9 cellular contexts compared by ENCODE assay signal in the genomic region with DNA sequence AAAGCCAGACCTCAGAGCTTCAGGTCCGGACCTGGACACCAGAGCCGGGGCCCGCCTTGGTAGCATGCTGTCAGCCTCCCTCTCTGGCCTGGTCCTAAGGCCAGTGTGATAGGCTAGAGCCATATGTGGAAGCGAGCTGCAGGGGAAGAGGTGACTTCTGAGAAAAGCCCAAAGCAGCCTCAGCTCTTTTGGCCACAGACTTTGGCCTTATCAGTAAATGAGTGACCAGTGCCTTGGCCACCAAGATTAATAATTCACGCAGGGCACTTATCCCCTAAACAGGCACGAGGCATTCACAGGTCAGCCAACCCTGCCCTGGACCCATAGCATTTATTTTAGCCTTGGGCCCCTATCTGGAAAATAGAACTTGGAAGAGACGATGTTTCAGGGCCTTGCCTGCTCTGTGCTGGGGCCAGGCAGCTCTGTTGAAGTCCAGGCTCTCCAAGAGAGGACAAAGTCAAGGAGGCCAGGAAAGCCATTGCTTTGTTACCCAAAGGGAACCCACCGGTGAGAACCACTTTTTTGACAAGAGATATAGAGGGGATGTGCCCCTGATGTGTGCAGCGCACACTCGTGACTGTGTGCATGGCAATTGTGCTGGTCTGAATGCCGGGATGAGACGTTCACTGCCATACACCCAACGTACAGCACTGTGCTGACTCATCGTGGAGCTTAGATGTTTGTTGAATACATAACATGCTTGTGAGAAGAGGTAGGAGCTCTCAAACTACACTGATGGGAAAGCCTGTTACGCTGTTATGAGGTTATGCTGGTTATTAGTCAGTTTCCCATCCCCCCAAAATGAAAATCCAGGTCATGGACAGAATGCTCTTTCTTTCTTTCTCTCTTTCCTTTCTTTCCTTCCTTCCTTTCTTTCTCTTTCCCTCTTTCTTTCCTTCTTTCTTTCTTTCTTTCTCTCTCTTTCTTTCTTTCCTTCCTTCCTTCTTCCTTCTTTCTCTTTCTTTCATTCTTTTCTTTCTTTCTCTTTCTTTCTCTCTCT. TPM values are rescaled to one million over a fixed set of nuclear protein-coding genes. Genes with fewer than 3 reads are reported as not detected.
DNase-seq lines count a peak whose midpoint lies in the region; ATAC-seq and TF ChIP-seq lines count a peak whose summit lies in the region.
"Had no signal": no experiment of that assay in that cellular context is flagged by ENCODE, and none has a peak within 500 bp of the region (broad histone marks: within the 10 kb centered on the region; RNA-seq: fewer than 3 reads in every experiment).

No MANE protein-coding gene starts in this region.

- no peak overlapping the region for H2BK5ac ChIP-seq in mesendoderm (ENCODE audit: low read length)

- no CpG with 5 or more reads among the region's 15 CpGs for WGBS in mesendoderm (ENCODE audit: extremely low coverage, insufficient coverage, low lambda C conversion rate)

- H3K36me3 ChIP-seq in Caco-2 (ENCODE audit: control insufficient read depth, insufficient read depth, low read length) (no peaks in the 10 kb centered on the region), SK-N-MC (ENCODE audit: insufficient read depth, low read length) (no peaks in the 10 kb centered on the region), mesendoderm (ENCODE audit: control insufficient read depth, insufficient read depth, low read length) (no peaks in the 10 kb centered on the region)

- CTCF ChIA-PET in Caco-2 (lab: Charles Lee): interaction anchor here (0.6 to 3.1 kb wide), 17 partner anchors 9 to 293 kb away, joined by 3 to 57 read pairs (median 8); a partner anchor contains a TSS

- H3K79me2 ChIP-seq in mesendoderm (ENCODE audit: control insufficient read depth, insufficient read depth, low read length): no peaks in the 10 kb centered on the region

- ATAC-seq in GM21825 (IDR thresholded peaks at IDR 0.05; ENCODE audit: unreplicated experiment): peak; percentile 48

- no peaks in the 10 kb centered on the region for H3K9me3 ChIP-seq in Caco-2
- H3K9me3 ChIP-seq in SK-N-MC (ENCODE audit: low read depth, low read length): no peaks in the 10 kb centered on the region

- H3K18ac ChIP-seq in mesendoderm (ENCODE audit: low read length): no peak overlapping the region

- H3K36me3 Mint-ChIP-seq in Caco-2 (ENCODE audit: insufficient read depth, unreplicated experiment): no peaks in the 10 kb centered on the region

- H3K79me1 ChIP-seq in mesendoderm (ENCODE audit: low read length): no peaks in the 10 kb centered on the region

- no peak overlapping the region for H4K5ac ChIP-seq in mesendoderm (ENCODE audit: low read length)

- H4K8ac ChIP-seq in mesendoderm (ENCODE audit: low read depth, low read length): no peak overlapping the region

- no peak overlapping the region for H3K56ac ChIP-seq in mesendoderm (ENCODE audit: low read length)

- H3K4ac ChIP-seq in mesendoderm (ENCODE audit: low read depth, low read length): no peak overlapping the region

- no peak overlapping the region for H3K9ac ChIP-seq in SK-N-MC (ENCODE audit: insufficient read length)
- H3K9ac ChIP-seq in mesendoderm (ENCODE audit: low read length): no peak overlapping the region

- DNase-seq in Caco-2: peak; percentile 74 to 89
- no peak for DNase-seq in SK-N-MC (ENCODE audit: low read depth, low spot score)
- peak; percentile 45 to 69 for DNase-seq in foreskin fibroblast
- DNase-seq in globus pallidus (ENCODE audit: low spot score): no peak
- DNase-seq in mesendoderm: no peak
- no peak for DNase-seq in activated CD4-positive, CD25-positive, alpha-beta regulatory T cell treated with anti-CD3 and anti-CD28 coated beads, Interleukin-2, amount 50 U/mL, for 72 hours
- no peak for DNase-seq in NCI-H446 treated with DMSO at 0.1 percent for 48 hours (lab: John Stamatoyannopoulos, UW)

- intact Hi-C loops in Caco-2 (cut with micrococcal nuclease; ENCODE audit: unreplicated experiment): loop anchor here (1.0 kb wide), 2 partner anchors 9 to 11 kb away; no protein-coding TSS in a partner anchor

- H2BK120ac ChIP-seq in mesendoderm (ENCODE audit: low read depth, low read length): no peak overlapping the region

- H3K4me3 ChIP-seq in Caco-2 (ENCODE audit: low read depth, low read length) (peak overlapping the region; percentile 10; the same call in 1 of the 2 replicates), SK-N-MC (no peak overlapping the region), foreskin fibroblast (ENCODE audit: low read depth in 1 of 2, low read length in 2 of 2) (no peak overlapping the region), mesendoderm (ENCODE audit: low read length) (no peak overlapping the region)

- no peak overlapping the region for H2AK5ac ChIP-seq in mesendoderm (ENCODE audit: low read length)

- peak overlapping the region; percentile 34 for H3K4me3 Mint-ChIP-seq in Caco-2 (ENCODE audit: unreplicated experiment)

- POLR2A ChIA-PET in Caco-2 (lab: Charles Lee): interaction anchor here (0.5 to 2.1 kb wide), 11 partner anchors 9 to 293 kb away, joined by 3 to 23 read pairs (median 4); a partner anchor contains a TSS

- TF ChIP-seq CTCF in Caco-2 (IDR thresholded peaks at IDR 0.05; ENCODE audit: insufficient read depth in 1 of 2, low read depth in 1 of 2, low read length in 1 of 2, severe bottlenecking in 1 of 2, unreplicated experiment in 1 of 2) (no peak), foreskin fibroblast (IDR thresholded peaks at IDR 0.05; ENCODE audit: low read depth, low read length) (no peak)

- H3K9me3 Mint-ChIP-seq in Caco-2 (ENCODE audit: unreplicated experiment): no peaks in the 10 kb centered on the region
- H3K9me3 Mint-ChIP-seq: central memory CD8-positive, alpha-beta T cell had no signal

- H3K23ac ChIP-seq in mesendoderm (ENCODE audit: low read length): no peak overlapping the region

- TSS peak; percentile 97 for BruUV-seq in Caco-2 (replicated peaks; lab: Mats Ljungman, UMichigan)

- peak overlapping the region; percentile 68 for H3K27ac ChIP-seq in SK-N-MC
- no peak overlapping the region for H3K27ac ChIP-seq in mesendoderm (ENCODE audit: low read depth, low read length)

- no peaks in the 10 kb centered on the region for H3K27me3 Mint-ChIP-seq in Caco-2 (ENCODE audit: insufficient read depth, unreplicated experiment)
- H3K27me3 Mint-ChIP-seq: central memory CD8-positive, alpha-beta T cell had no signal

- no peaks in the 10 kb centered on the region for H3K27me3 ChIP-seq in Caco-2 (replicated peaks; ENCODE audit: control insufficient read depth, insufficient read depth, low read length)
- no peaks in the 10 kb centered on the region for H3K27me3 ChIP-seq in mesendoderm (ENCODE audit: insufficient read depth, low read length, poor library complexity)

- peaks cover 30% of the 10 kb centered on the region for H3K4me1 Mint-ChIP-seq in Caco-2 (ENCODE audit: low read depth, unreplicated experiment)

- no peak overlapping the region for H2BK15ac ChIP-seq in mesendoderm (replicated peaks; ENCODE audit: low read depth)

- H3K4me1 ChIP-seq in Caco-2: peaks cover 30% of the 10 kb centered on the region
- H3K4me1 ChIP-seq in mesendoderm (ENCODE audit: control insufficient read depth, low read depth, low read length): no peaks in the 10 kb centered on the region

- H3K4me2 ChIP-seq in mesendoderm (ENCODE audit: low read length): no peak overlapping the region

- H3K27ac Mint-ChIP-seq in Caco-2 (ENCODE audit: unreplicated experiment): peak overlapping the region; percentile 94

RNA-seq across cellular contexts. Expression of a gene that starts 5.0 kb away (rescaled TPM):
- not detected in 2 replicates for total RNA-seq in Caco-2 (2022)
- not detected for polyA plus RNA-seq in mesendoderm (2013, experiment 1 of 2)
- polyA plus RNA-seq in mesendoderm (2013, experiment 2 of 2): not detected

RNA-seq across cellular contexts. Expression of a gene that starts 21.3 kb away (rescaled TPM):
- total RNA-seq in Caco-2 (2022): not detected in 2 replicates
- polyA plus RNA-seq in mesendoderm (2013, experiment 1 of 2): not detected
- not detected for polyA plus RNA-seq in mesendoderm (2013, experiment 2 of 2)

RNA-seq across cellular contexts. Expression of a gene that starts 21.5 kb away (rescaled TPM):
- total RNA-seq in Caco-2 (2022): 15.2 and 16.7 TPM in 2 replicates
- polyA plus RNA-seq in mesendoderm (2013, experiment 1 of 2): 8.6 TPM
- 8.8 TPM for polyA plus RNA-seq in mesendoderm (2013, experiment 2 of 2)

RNA-seq across cellular contexts. Expression of a gene that starts 27.7 kb away (rescaled TPM):
- total RNA-seq in Caco-2 (2022): 240 and 241 TPM in 2 replicates
- 179 TPM for polyA plus RNA-seq in mesendoderm (2013, experiment 1 of 2)
- 188 TPM for polyA plus RNA-seq in mesendoderm (2013, experiment 2 of 2)

RNA-seq across cellular contexts. Expression of a gene that starts 30.2 kb away (rescaled TPM):
- 13.3 and 14.0 TPM in 2 replicates for total RNA-seq in Caco-2 (2022)
- 0.24 TPM for polyA plus RNA-seq in mesendoderm (2013, experiment 1 of 2)
- 0.25 TPM for polyA plus RNA-seq in mesendoderm (2013, experiment 2 of 2)

Comparison
In these comparisons a context has a peak if more than half of its experiments do, and no peak if none do; other contexts are left out.
1. DNase-seq: peak in Caco-2 (2 of 2) and foreskin fibroblast (2 of 2); none in SK-N-MC (single experiment), globus pallidus (single experiment), mesendoderm (single experiment), activated CD4-positive, CD25-positive, alpha-beta regulatory T cell treated with anti-CD3 and anti-CD28 coated beads, Interleukin-2, amount 50 U/mL, for 72 hours (single experiment) and NCI-H446 treated with DMSO at 0.1 percent for 48 hours (single experiment).